8 cellular contexts compared by ENCODE assay signal in genomic region chr2:3377279-3377611, GRCh38. TPM values are rescaled to one million over a fixed set of nuclear protein-coding genes. Genes with fewer than 3 reads are reported as not detected.
A peak's percentile ranks its signal among the peaks of the same experiment; 100 is the strongest.
DNase-seq lines count a peak whose midpoint lies in the region; ATAC-seq and TF ChIP-seq lines count a peak whose summit lies in the region.

No MANE protein-coding gene starts in this region.

- peaks cover 35% of the 10 kb centered on the region for H3K4me1 ChIP-seq in DOHH2 (ENCODE audit: control insufficient read depth, low read length)
- peaks cover 13% of the 10 kb centered on the region for H3K4me1 ChIP-seq in mesenchymal stem cell (ENCODE audit: control insufficient read depth, insufficient read depth, low read depth, low read length)

- H3K4me2 ChIP-seq in DOHH2 (ENCODE audit: low read length) (peak overlapping the region; percentile 92), mesenchymal stem cell (ENCODE audit: low read length, poor library complexity, severe bottlenecking) (peak overlapping the region; percentile 66)

- peak overlapping the region; percentile 98 for H4K91ac ChIP-seq in mesenchymal stem cell (ENCODE audit: low read length)

- H3F3A ChIP-seq in DOHH2 (ENCODE audit: control insufficient read depth, insufficient read depth): no peaks in the 10 kb centered on the region

- no peaks in the 10 kb centered on the region for H3K9me2 ChIP-seq in DOHH2 (replicated peaks; ENCODE audit: control insufficient read depth, low read length)

- peak overlapping the region in 1 of 2 experiments; percentile 92 for H3K14ac ChIP-seq in mesenchymal stem cell (ENCODE audit: low read length in 2 of 2)

- peak overlapping the region; percentile 99 for H4K8ac ChIP-seq in mesenchymal stem cell (ENCODE audit: low read length)

- H3K4ac ChIP-seq in mesenchymal stem cell (ENCODE audit: low read depth in 1 of 2, low read length in 2 of 2): peak overlapping the region; percentile 73 to 89

- DNase-seq in GM20000 (ENCODE audit: low spot score) (peak; percentile 72), SK-N-DZ (ENCODE audit: low spot score) (peak; percentile 69), mesenchymal stem cell (peak; percentile 60), type B pancreatic cell (ENCODE audit: extremely low spot score, unreplicated experiment) (no peak), COR-L47 (lab: John Stamatoyannopoulos, UW) (no peak)

- H3K79me1 ChIP-seq in mesenchymal stem cell (replicated peaks; ENCODE audit: low read length, poor library complexity, severe bottlenecking): peaks cover 9% of the 10 kb centered on the region

- no peaks in the 10 kb centered on the region for H3K27me3 ChIP-seq in DOHH2 (ENCODE audit: control insufficient read depth, low read length)
- no peaks in the 10 kb centered on the region for H3K27me3 ChIP-seq in mesenchymal stem cell (ENCODE audit: control insufficient read depth in 1 of 2, insufficient read depth in 1 of 2, low read length in 2 of 2)

- H2BK5ac ChIP-seq in mesenchymal stem cell (ENCODE audit: low read depth, low read length, poor library complexity, severe bottlenecking): no peak overlapping the region

- H3K9ac ChIP-seq in mesenchymal stem cell (ENCODE audit: low read length): peak overlapping the region; percentile 83

- no peaks in the 10 kb centered on the region for H3K9me3 ChIP-seq in DOHH2 (ENCODE audit: control insufficient read depth, insufficient read depth, low read length)
- H3K9me3 ChIP-seq in mesenchymal stem cell (ENCODE audit: control insufficient read depth, low read length): no peaks in the 10 kb centered on the region

- peak overlapping the region in 1 of 2 experiments; percentile 52 for H3K23ac ChIP-seq in mesenchymal stem cell (ENCODE audit: low read length in 2 of 2)

- peaks cover 4% of the 10 kb centered on the region; the same call in 1 of the 2 replicates for H4K20me1 ChIP-seq in DOHH2 (ENCODE audit: control insufficient read depth, insufficient read depth, low read depth, low read length)

- H3K27ac ChIP-seq in DOHH2 (ENCODE audit: low read depth, low read length) (peak overlapping the region; percentile 41), mesenchymal stem cell (ENCODE audit: low read length, poor library complexity, severe bottlenecking) (peak overlapping the region; percentile 69)

- H2BK12ac ChIP-seq in mesenchymal stem cell (ENCODE audit: low read length in 2 of 2): no peak overlapping the region

- H3K9me3 Mint-ChIP-seq in dendritic cell treated with granulocyte-macrophage colony-stimulating factor and Interleukin-4, amounts not matched to agents 40 ng/mL and 50 ng/mL, for 4 days: no peaks in the 10 kb centered on the region
- no peaks in the 10 kb centered on the region for H3K9me3 Mint-ChIP-seq in type B pancreatic cell

- H2BK15ac ChIP-seq in mesenchymal stem cell (ENCODE audit: low read depth, poor library complexity, severe bottlenecking): no peak overlapping the region

- 0% methylated on average over 7 of the region's 8 CpGs for WGBS in mesenchymal stem cell

- H3K18ac ChIP-seq in mesenchymal stem cell (ENCODE audit: low read depth in 1 of 2, low read length in 2 of 2): peak overlapping the region; percentile 95 to 97

- H2AK5ac ChIP-seq in mesenchymal stem cell (ENCODE audit: low read length, severe bottlenecking): peak overlapping the region; percentile 2

- H3K36me3 ChIP-seq in DOHH2 (ENCODE audit: control insufficient read depth, low read length): peaks cover 22% of the 10 kb centered on the region
- H3K36me3 ChIP-seq in mesenchymal stem cell (ENCODE audit: control insufficient read depth in 1 of 2, insufficient read depth in 2 of 2, low read depth in 1 of 2, low read length in 2 of 2): peaks cover 3 to 14% of the 10 kb centered on the region in 2 experiments

- peak; percentile 13 for ATAC-seq in HG03521 (IDR thresholded peaks at IDR 0.05; ENCODE audit: unreplicated experiment)

- peak overlapping the region; percentile 98 for H3K4me3 Mint-ChIP-seq in dendritic cell treated with granulocyte-macrophage colony-stimulating factor and Interleukin-4, amounts not matched to agents 40 ng/mL and 50 ng/mL, for 4 days
- H3K4me3 Mint-ChIP-seq in type B pancreatic cell: peak overlapping the region; percentile 98

- intact Hi-C loops in dendritic cell treated with granulocyte-macrophage colony-stimulating factor and Interleukin-4, amounts not matched to agents 40 ng/mL and 50 ng/mL, for 4 days (cut with micrococcal nuclease): loop anchor here (1.0 to 5.0 kb wide), 2 partner anchors 181 to 200 kb away; partner anchors contain the start of genes RNASEH1 and RPS7

- peaks cover 67% of the 10 kb centered on the region for H3K79me2 ChIP-seq in DOHH2 (ENCODE audit: control insufficient read depth, low read length)

- no peaks in the 10 kb centered on the region for H3K27me3 Mint-ChIP-seq in dendritic cell treated with granulocyte-macrophage colony-stimulating factor and Interleukin-4, amounts not matched to agents 40 ng/mL and 50 ng/mL, for 4 days
- H3K27me3 Mint-ChIP-seq in type B pancreatic cell: no peaks in the 10 kb centered on the region

- peaks cover 38% of the 10 kb centered on the region for H3K4me1 Mint-ChIP-seq in dendritic cell treated with granulocyte-macrophage colony-stimulating factor and Interleukin-4, amounts not matched to agents 40 ng/mL and 50 ng/mL, for 4 days (ENCODE audit: low read depth)
- H3K4me1 Mint-ChIP-seq in type B pancreatic cell (ENCODE audit: unreplicated experiment): peaks cover 26% of the 10 kb centered on the region

- peak overlapping the region; percentile 97 for H3K27ac Mint-ChIP-seq in dendritic cell treated with granulocyte-macrophage colony-stimulating factor and Interleukin-4, amounts not matched to agents 40 ng/mL and 50 ng/mL, for 4 days
- peak overlapping the region; percentile 92 for H3K27ac Mint-ChIP-seq in type B pancreatic cell

- peak overlapping the region; percentile 97 for H3K4me3 ChIP-seq in DOHH2 (ENCODE audit: low read length)
- H3K4me3 ChIP-seq in mesenchymal stem cell (ENCODE audit: insufficient read depth in 1 of 2, low read depth in 1 of 2, low read length in 2 of 2): peak overlapping the region; percentile 98 to 99

- H3K36me3 Mint-ChIP-seq in dendritic cell treated with granulocyte-macrophage colony-stimulating factor and Interleukin-4, amounts not matched to agents 40 ng/mL and 50 ng/mL, for 4 days (ENCODE audit: low read depth): peaks cover 30% of the 10 kb centered on the region
- peaks cover 3% of the 10 kb centered on the region for H3K36me3 Mint-ChIP-seq in type B pancreatic cell

- H2BK120ac ChIP-seq in mesenchymal stem cell (ENCODE audit: low read depth, low read length): peak overlapping the region; percentile 77

- TF ChIP-seq CTCF in DOHH2 (IDR thresholded peaks at IDR 0.05; ENCODE audit: low read depth, low read length, poor library complexity, severe bottlenecking): no peak
- no peak for TF ChIP-seq CTCF in GM20000 (IDR thresholded peaks at IDR 0.05; ENCODE audit: extremely low read depth, missing control alignments)
- no peak for TF ChIP-seq CTCF in type B pancreatic cell (conservative IDR thresholded peaks at IDR 0.05)

- peak overlapping the region; percentile 97 for H2AFZ ChIP-seq in mesenchymal stem cell (ENCODE audit: low read depth, low read length)

RNA-seq across cellular contexts. Expression of gene EIPR1, which starts 0.4 kb away (rescaled TPM):
- 94.9 and 106 TPM in 2 replicates for polyA plus RNA-seq in SK-N-DZ (2014; cell fraction: cytosol; rRNA removed)
- 55.8 and 80.5 TPM in 2 replicates for polyA plus RNA-seq in SK-N-DZ (2014; cell fraction: nucleus; rRNA removed)
- polyA plus RNA-seq in mesenchymal stem cell (2013, experiment 1 of 2): 17.5 TPM
- polyA plus RNA-seq in mesenchymal stem cell (2013, experiment 2 of 2): 16.9 TPM
- 24.3 and 24.9 TPM in 2 replicates for total RNA-seq in type B pancreatic cell (ENCODE audit: low replicate concordance)

RNA-seq across cellular contexts. Expression of gene TRAPPC12, which starts 2.2 kb away (rescaled TPM):
- 48.4 and 55.8 TPM in 2 replicates for polyA plus RNA-seq in SK-N-DZ (2014; cell fraction: cytosol; rRNA removed)
- 69.0 and 75.0 TPM in 2 replicates for polyA plus RNA-seq in SK-N-DZ (2014; cell fraction: nucleus; rRNA removed)
- polyA plus RNA-seq in mesenchymal stem cell (2013, experiment 1 of 2): 44.7 TPM
- 46.6 TPM for polyA plus RNA-seq in mesenchymal stem cell (2013, experiment 2 of 2)
- 74.7 and 98.7 TPM in 2 replicates for total RNA-seq in type B pancreatic cell (ENCODE audit: low replicate concordance)

Comparison
In these comparisons a context has a peak if more than half of its experiments do, and no peak if none do; other contexts are left out.
1. DNase-seq: peak in GM20000 (single experiment), SK-N-DZ (single experiment) and mesenchymal stem cell (single experiment); none in type B pancreatic cell (single experiment) and COR-L47 (single experiment).